Comparison of ENCODE assay signal across 8 cellular contexts in genomic region chr5:40834849-40835787, GRCh38. TPM values are rescaled to one million over a fixed set of nuclear protein-coding genes. Genes with fewer than 3 reads are reported as not detected.
DNase-seq lines count a peak whose midpoint lies in the region; ATAC-seq and TF ChIP-seq lines count a peak whose summit lies in the region.

RPL37 (minus strand) TSS chr5:40835222; CDS start chr5:40835185, 37 bp downstream.

- H3K27ac ChIP-seq in PC-9 (peak within 1 kb of the TSS; percentile 96), mucosa of rectum (ENCODE audit: low read depth in 2 of 2, low read length in 2 of 2) (peak within 1 kb of the TSS; percentile 91 to 94)

- POLR2A ChIA-PET in PC-9 (lab: Charles Lee; ENCODE audit: unreplicated experiment), result interaction anchor here (0.6 to 1.0 kb wide), 9 partner anchors 36 to 1735 kb away, joined by 3 to 7 read pairs (median 5); no protein-coding TSS in a partner anchor

- peak within 1 kb of the TSS; percentile 99 for H3K4me2 ChIP-seq in PC-9

- intact Hi-C loops in PC-9 (cut with micrococcal nuclease; ENCODE audit: unreplicated experiment), result loop anchor here (1.0 to 5.0 kb wide), 4 partner anchors 37 to 1067 kb away; partner anchors contain the start of genes PRKAA1, PTGER4, RIMOC1 and TTC33

- peak; percentile 96 for ATAC-seq in GM21619 (IDR thresholded peaks at IDR 0.05; ENCODE audit: unreplicated experiment)

- TSS peak; percentile 99 for BruUV-seq in PC-9 (replicated peaks; lab: Mats Ljungman, UMichigan)

- peak within 1 kb of the TSS; percentile 98 for H3K4me3 ChIP-seq in Jurkat, Clone E6-1 (ENCODE audit: low read length)
- H3K4me3 ChIP-seq in PC-9 (peak within 1 kb of the TSS; percentile 86), epithelial cell of proximal tubule (ENCODE audit: low read depth, low read length) (peak within 1 kb of the TSS; percentile 96), mucosa of rectum (ENCODE audit: low read length in 2 of 2) (peak within 1 kb of the TSS; percentile 83 to 97)

- H3K79me2 ChIP-seq in PC-9 (ENCODE audit: low read depth), result peaks cover 56% of the 10 kb centered on the region

- H3K9me2 ChIP-seq in PC-9 (ENCODE audit: insufficient read depth), result no peaks in the 10 kb centered on the region

- DNase-seq in DMS153 (lab: John Stamatoyannopoulos, UW) (peak; percentile 98), PC-9 (peak; percentile 97 to 100), epithelial cell of proximal tubule (ENCODE audit: low read depth) (peak; percentile 74)
- DNase-seq in Jurkat, Clone E6-1 (ENCODE audit: low read depth, low spot score), result peak; percentile 92
- peak; percentile 86 for DNase-seq in activated T-cell treated with anti-CD3 and anti-CD28 coated beads, Interleukin-2, amount 50 U/mL, for 1 hour
- peak; percentile 92 for DNase-seq in stimulated activated CD8-positive, alpha-beta memory T cell treated with anti-CD3 and anti-CD28 coated beads, Interleukin-4, amount 100 ng/mL, for 48 hours

- H2AFZ ChIP-seq in PC-9, result peak within 1 kb of the TSS; percentile 91

- no peak for TF ChIP-seq CTCF in PC-9 (conservative IDR thresholded peaks at IDR 0.05)
- TF ChIP-seq CTCF in epithelial cell of proximal tubule (conservative IDR thresholded peaks at IDR 0.05; ENCODE audit: low read depth, low read length), result no peak

- H3K36me3 ChIP-seq in PC-9 (ENCODE audit: low read depth) (peaks cover 46% of the 10 kb centered on the region), mucosa of rectum (ENCODE audit: control insufficient read depth in 2 of 2, insufficient read depth in 2 of 2, low read length in 2 of 2) (peaks cover 28 to 38% of the 10 kb centered on the region in 2 donors)

- CTCF ChIA-PET in PC-9 (lab: Charles Lee), result interaction anchor here (0.5 to 1.2 kb wide), 4 partner anchors 33 to 1262 kb away, joined by 3 to 20 read pairs (median 6); partner anchors contain the start of gene PRKAA1

- H3F3A ChIP-seq in PC-9 (ENCODE audit: insufficient read depth, low read depth), result peaks cover 63% of the 10 kb centered on the region

- peaks cover 43% of the 10 kb centered on the region for H3K4me1 ChIP-seq in PC-9 (replicated peaks; ENCODE audit: insufficient read depth)
- H3K4me1 ChIP-seq in mucosa of rectum (ENCODE audit: control insufficient read depth in 2 of 2, insufficient read depth in 2 of 2, low read length in 2 of 2), result peaks cover 12 to 17% of the 10 kb centered on the region in 2 donors

- H3K9me3 ChIP-seq in PC-9 (ENCODE audit: insufficient read depth, low read depth) (no peaks in the 10 kb centered on the region), mucosa of rectum (ENCODE audit: control insufficient read depth in 2 of 2, low read length in 2 of 2) (no peaks in the 10 kb centered on the region)

- peak within 1 kb of the TSS; percentile 83 to 96 for H3K9ac ChIP-seq in mucosa of rectum (ENCODE audit: low read depth in 1 of 2, low read length in 2 of 2)

- H4K20me1 ChIP-seq in PC-9 (ENCODE audit: insufficient read depth), result peaks cover 40% of the 10 kb centered on the region

- H3K27me3 ChIP-seq in PC-9 (ENCODE audit: insufficient read depth, low read depth) (no peaks in the 10 kb centered on the region), mucosa of rectum (ENCODE audit: control insufficient read depth in 2 of 2, insufficient read depth in 2 of 2, low read length in 2 of 2) (no peaks in the 10 kb centered on the region)

RNA-seq across cellular contexts. Expression of gene RPL37, which starts in this region (rescaled TPM):
- 4,397 TPM for polyA plus RNA-seq in Jurkat, Clone E6-1 (2012; ENCODE audit: insufficient read depth, insufficient read length)
- 3,889 and 3,938 TPM in 2 replicates for total RNA-seq in PC-9 (2021)
- total RNA-seq in epithelial cell of proximal tubule, result 159 and 301 TPM in 2 replicates

Comparison
In these comparisons a context has a peak if more than half of its experiments do, and no peak if none do; other contexts are left out.
1. Peak in every context shown above with its lines: DNase-seq, ATAC-seq, H3K4me3 ChIP-seq and H3K27ac ChIP-seq.
2. RNA of gene RPL37 (total RNA-seq): 3,889 to 3,938 TPM in PC-9; 159 to 301 TPM in epithelial cell of proximal tubule; every median in the first group is over 10 times any median in the second.